In the genomic region with DNA sequence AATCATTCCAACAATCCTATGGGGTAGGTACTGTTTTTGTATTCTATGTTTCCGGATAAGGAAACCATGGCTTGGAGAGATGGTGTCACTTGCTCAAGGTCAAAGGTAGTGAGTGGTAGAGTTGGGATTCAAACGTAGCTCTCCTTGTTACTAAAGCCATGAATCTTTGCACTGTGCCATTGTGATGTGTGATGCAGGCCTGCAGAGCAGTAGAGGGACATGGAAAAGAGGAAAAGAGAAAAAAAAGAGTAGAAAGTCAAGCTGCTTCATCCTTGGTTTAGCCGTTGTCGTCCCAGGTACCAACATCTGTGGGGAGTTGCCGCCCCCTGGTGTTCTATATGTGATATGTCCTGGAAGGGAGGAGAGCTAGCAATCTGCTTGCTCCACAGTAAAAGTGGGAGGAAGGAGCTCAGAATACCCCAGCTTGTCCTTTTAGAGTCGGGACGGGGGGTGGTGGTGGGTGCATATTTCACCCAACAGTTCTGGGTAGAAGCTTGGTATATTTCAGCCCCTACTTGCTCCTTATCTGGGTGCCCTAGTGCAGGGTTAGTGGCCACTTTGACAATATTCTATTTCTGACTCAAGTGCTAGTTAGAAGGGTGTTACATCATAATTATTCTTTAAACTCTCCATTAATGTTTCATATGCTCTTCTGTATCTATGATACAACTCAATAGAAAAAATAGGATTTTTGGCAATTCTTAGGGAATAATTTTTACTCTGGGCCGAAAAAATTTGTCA, we compare ENCODE assay signal across 8 cellular contexts.
A peak's percentile ranks its signal among the peaks of the same experiment; 100 is the strongest.
DNase-seq lines count a peak whose midpoint lies in the region; ATAC-seq and TF ChIP-seq lines count a peak whose summit lies in the region.

No MANE protein-coding gene starts in this region.

- POLR2A ChIA-PET in CD8-positive, alpha-beta memory T cell (lab: Charles Lee), result interaction anchor here (0.5 to 2.1 kb wide), 7 partner anchors 86 to 307 kb away, joined by 3 to 13 read pairs (median 4); partner anchors contain the start of genes C1orf50 and P3H1

- H4K8ac ChIP-seq in mesendoderm (ENCODE audit: low read depth, low read length), result no peak overlapping the region

- no peak overlapping the region for H3K4me3 ChIP-seq in CD8-positive, alpha-beta memory T cell (ENCODE audit: low read length)
- H3K4me3 ChIP-seq in endodermal cell (ENCODE audit: low read length) (no peak overlapping the region), mesendoderm (ENCODE audit: low read length) (no peak overlapping the region)

- no peaks in the 10 kb centered on the region for H3K79me1 ChIP-seq in mesendoderm (ENCODE audit: low read length)

- no peaks in the 10 kb centered on the region for H3K9me3 Mint-ChIP-seq in CD8-positive, alpha-beta memory T cell
- H3K9me3 Mint-ChIP-seq in endodermal cell, result no peaks in the 10 kb centered on the region

- no peaks in the 10 kb centered on the region for H3K27me3 Mint-ChIP-seq in CD8-positive, alpha-beta memory T cell
- H3K27me3 Mint-ChIP-seq in endodermal cell (ENCODE audit: insufficient read depth), result peaks cover 2% of the 10 kb centered on the region

- DNase-seq in CD8-positive, alpha-beta memory T cell, result peak; percentile 52 to 81 (median 64)
- DNase-seq in HS-5 (ENCODE audit: low read depth) (peak; percentile 58), NOMO-1 (lab: John Stamatoyannopoulos, UW; ENCODE audit: unreplicated experiment in 2 of 2) (peak; percentile 26 to 74), endodermal cell (peak; percentile 91), mesendoderm (peak; percentile 89)
- peak; percentile 51 to 59 for DNase-seq in activated CD8-positive, alpha-beta memory T cell treated with anti-CD3 and anti-CD28 coated beads for 1 hour (ENCODE audit: extremely low read depth in 1 of 2, low read depth in 1 of 2)
- DNase-seq in stimulated activated CD8-positive, alpha-beta memory T cell treated with anti-CD3 and anti-CD28 coated beads, Interleukin-2, amount 100 ng/mL, for 1 hour (ENCODE audit: low read depth in 2 of 2), result peak; percentile 48 to 54

- H3K9me3 ChIP-seq in CD8-positive, alpha-beta memory T cell (ENCODE audit: low read length), result no peaks in the 10 kb centered on the region
- no peaks in the 10 kb centered on the region for H3K9me3 ChIP-seq in endodermal cell (ENCODE audit: control insufficient read depth, low read length)

- no peaks in the 10 kb centered on the region for H3K4me1 ChIP-seq in CD8-positive, alpha-beta memory T cell (ENCODE audit: insufficient read depth, low read length)
- H3K4me1 ChIP-seq in endodermal cell (ENCODE audit: control insufficient read depth, insufficient read depth, low read length) (no peaks in the 10 kb centered on the region), mesendoderm (ENCODE audit: control insufficient read depth, low read depth, low read length) (peaks cover 3% of the 10 kb centered on the region)

- H3K27me3 ChIP-seq in CD8-positive, alpha-beta memory T cell (ENCODE audit: insufficient read depth, low read length, poor library complexity, severe bottlenecking), result no peaks in the 10 kb centered on the region
- no peaks in the 10 kb centered on the region for H3K27me3 ChIP-seq in endodermal cell (ENCODE audit: control insufficient read depth, insufficient read depth, low read length, poor library complexity, severe bottlenecking)
- no peaks in the 10 kb centered on the region for H3K27me3 ChIP-seq in mesendoderm (ENCODE audit: insufficient read depth, low read length, poor library complexity)

- no peaks in the 10 kb centered on the region for H3K36me3 ChIP-seq in CD8-positive, alpha-beta memory T cell (ENCODE audit: insufficient read depth, low read length)
- H3K36me3 ChIP-seq in endodermal cell (ENCODE audit: control insufficient read depth, insufficient read depth, low read length) (no peaks in the 10 kb centered on the region), mesendoderm (ENCODE audit: control insufficient read depth, insufficient read depth, low read length) (no peaks in the 10 kb centered on the region)

- H3K4me1 Mint-ChIP-seq in CD8-positive, alpha-beta memory T cell, result peaks cover 5 to 11% (median 5%) of the 10 kb centered on the region in 3 donors
- peaks cover 10% of the 10 kb centered on the region for H3K4me1 Mint-ChIP-seq in endodermal cell

- TF ChIP-seq CTCF in endodermal cell (conservative IDR thresholded peaks at IDR 0.05), result peak; percentile 94

- no peak overlapping the region for H3K4me3 Mint-ChIP-seq in CD8-positive, alpha-beta memory T cell
- no peak overlapping the region for H3K4me3 Mint-ChIP-seq in endodermal cell

- H2BK5ac ChIP-seq in mesendoderm (ENCODE audit: low read length), result no peak overlapping the region

- H3K56ac ChIP-seq in mesendoderm (ENCODE audit: low read length), result no peak overlapping the region

- no peaks in the 10 kb centered on the region for H3K36me3 Mint-ChIP-seq in CD8-positive, alpha-beta memory T cell
- H3K36me3 Mint-ChIP-seq in endodermal cell (ENCODE audit: low read depth), result no peaks in the 10 kb centered on the region

- H2AK5ac ChIP-seq in mesendoderm (ENCODE audit: low read length), result no peak overlapping the region

- no peak overlapping the region for H3K27ac ChIP-seq in CD8-positive, alpha-beta memory T cell (ENCODE audit: low read depth, low read length)
- H3K27ac ChIP-seq in endodermal cell (ENCODE audit: low read depth, low read length), result no peak overlapping the region
- H3K27ac ChIP-seq in mesendoderm (ENCODE audit: low read depth, low read length), result no peak overlapping the region

- peak overlapping the region in 2 of 8 donors; percentile 15 to 54 for H3K27ac Mint-ChIP-seq in CD8-positive, alpha-beta memory T cell
- no peak overlapping the region for H3K27ac Mint-ChIP-seq in endodermal cell

- CTCF ChIA-PET in CD8-positive, alpha-beta memory T cell (lab: Charles Lee), result interaction anchor here (0.5 to 10.8 kb wide), 42 partner anchors 9 to 496 kb away, joined by 3 to 278 read pairs (median 6); partner anchors contain the start of genes C1orf50, P3H1 and ZNF691

- no peak overlapping the region for H4K5ac ChIP-seq in mesendoderm (ENCODE audit: low read length)

- 3 to 29% methylated on average over 4 to 8 of the region's 8 CpGs for WGBS in endodermal cell (ENCODE audit: insufficient coverage in 1 of 2, insufficient read length in 1 of 2), 2 experiments
- WGBS in mesendoderm (ENCODE audit: extremely low coverage, insufficient coverage, low lambda C conversion rate), result no CpG with 5 or more reads among the region's 8 CpGs

- no peak for ATAC-seq in GM18907 (IDR thresholded peaks at IDR 0.05; ENCODE audit: unreplicated experiment)

- H3K4ac ChIP-seq in mesendoderm (ENCODE audit: low read depth, low read length), result no peak overlapping the region

- H2BK120ac ChIP-seq in mesendoderm (ENCODE audit: low read depth, low read length), result no peak overlapping the region

- H3K4me2 ChIP-seq in mesendoderm (ENCODE audit: low read length), result no peak overlapping the region

- H3K23ac ChIP-seq in mesendoderm (ENCODE audit: low read length), result no peak overlapping the region

- H3K9ac ChIP-seq in endodermal cell (ENCODE audit: extremely low read depth, low read length, poor library complexity, severe bottlenecking) (no peak overlapping the region), mesendoderm (ENCODE audit: low read length) (no peak overlapping the region)

- H3K18ac ChIP-seq in mesendoderm (ENCODE audit: low read length), result no peak overlapping the region

- no peak overlapping the region for H2BK15ac ChIP-seq in mesendoderm (replicated peaks; ENCODE audit: low read depth)

- H3K79me2 ChIP-seq in mesendoderm (ENCODE audit: control insufficient read depth, insufficient read depth, low read length), result no peaks in the 10 kb centered on the region
